ENCODE assay signal across 16 cellular contexts in the genomic region with DNA sequence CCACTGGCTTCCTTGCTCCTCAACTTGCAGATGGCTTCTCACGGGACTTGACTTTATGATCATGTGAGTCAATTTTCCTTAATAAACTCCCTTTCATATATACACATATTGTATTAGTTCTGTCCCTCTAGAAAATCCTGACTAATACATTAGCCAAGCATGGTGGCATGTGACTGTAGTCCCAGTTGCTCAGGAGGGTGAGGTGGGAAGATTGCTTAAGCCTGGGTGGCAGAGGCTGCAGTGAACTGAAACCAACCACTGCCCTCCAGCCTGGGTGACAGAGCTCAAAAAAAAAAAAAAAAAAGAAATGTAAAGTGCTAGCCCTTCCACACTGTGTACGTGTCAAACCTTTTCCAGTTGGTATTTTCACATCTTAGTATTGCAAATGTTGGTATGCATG.
"Had no signal": no experiment of that assay in that cellular context is flagged by ENCODE, and none has a peak within 500 bp of the region (broad histone marks: within the 10 kb centered on the region; RNA-seq: fewer than 3 reads in every experiment).

No MANE protein-coding gene starts in this region.

- H3K36me3 ChIP-seq: brain microvascular endothelial cell, tibial nerve had no signal

- H3K27ac ChIP-seq: brain microvascular endothelial cell, tibial nerve had no signal

- H3K4me3 Mint-ChIP-seq: activated CD4-positive, alpha-beta memory T cell treated with anti-CD3 and anti-CD28 coated beads for 36 hours; activated naive CD8-positive, alpha-beta T cell; activated T-cell treated with anti-CD3 and anti-CD28 coated beads, Interleukin-2, amount 50 U/mL, for 4 hours; naive B cell; stimulated activated memory B cell treated with anti-CD40 and anti-IgM and Interleukin-4, amounts not matched to agents 10 μg/mL and 1 μg/mL and 100 μg/mL, for 72 hours had no signal

- H3K27me3 Mint-ChIP-seq: activated CD4-positive, alpha-beta memory T cell treated with anti-CD3 and anti-CD28 coated beads for 36 hours; activated naive CD8-positive, alpha-beta T cell; naive B cell; stimulated activated memory B cell treated with anti-CD40 and anti-IgM and Interleukin-4, amounts not matched to agents 10 μg/mL and 1 μg/mL and 100 μg/mL, for 72 hours had no signal

- H3K4me1 Mint-ChIP-seq: naive B cell; stimulated activated memory B cell treated with anti-CD40 and anti-IgM and Interleukin-4, amounts not matched to agents 10 μg/mL and 1 μg/mL and 100 μg/mL, for 72 hours had no signal

- ATAC-seq: activated T-cell treated with anti-CD3 and anti-CD28 coated beads, Interleukin-2, amount 50 U/mL, for 4 hours; stimulated activated memory B cell treated with anti-CD40 and anti-IgM and Interleukin-4, amounts not matched to agents 10 μg/mL and 1 μg/mL and 100 μg/mL, for 72 hours had no signal

- H3K27me3 ChIP-seq: brain microvascular endothelial cell, tibial nerve had no signal

- H3K27ac Mint-ChIP-seq: activated CD4-positive, alpha-beta memory T cell treated with anti-CD3 and anti-CD28 coated beads for 36 hours; activated naive CD8-positive, alpha-beta T cell; stimulated activated memory B cell treated with anti-CD40 and anti-IgM and Interleukin-4, amounts not matched to agents 10 μg/mL and 1 μg/mL and 100 μg/mL, for 72 hours had no signal

- H3K36me3 Mint-ChIP-seq: activated CD4-positive, alpha-beta memory T cell treated with anti-CD3 and anti-CD28 coated beads for 36 hours; activated naive CD8-positive, alpha-beta T cell; naive B cell; stimulated activated memory B cell treated with anti-CD40 and anti-IgM and Interleukin-4, amounts not matched to agents 10 μg/mL and 1 μg/mL and 100 μg/mL, for 72 hours had no signal

- DNase-seq: activated CD4-positive, alpha-beta memory T cell treated with anti-CD3 and anti-CD28 coated beads for 36 hours; activated CD4-positive, CD25-positive, alpha-beta regulatory T cell treated with anti-CD3 and anti-CD28 coated beads, Interleukin-2, amount 50 U/mL, for 72 hours; activated gamma-delta T cell; activated T-cell treated with anti-CD3 and anti-CD28 coated beads, Interleukin-2, amount 50 U/mL, for 4 hours; brain microvascular endothelial cell; cerebellar nuclear complex; dermis blood vessel endothelial cell; erythroblast; hippocampal formation; midbrain; naive B cell had no signal

- H3K4me1 ChIP-seq: tibial nerve had no signal

- H3K4me3 ChIP-seq: lung, smooth muscle cell, tibial nerve had no signal
